In genomic region chr20:36573103-36573797, GRCh38 we compare ENCODE assay signal across 1 cellular context.
TF ChIP-seq lines count a peak whose summit lies in the region.

TGIF2 (plus strand) TSS chr20:36573597; CDS start chr20:36578775, 5,178 bp downstream.

TF ChIP-seq in HepG2, 621 proteins besides CTCF, POLR2A, EP300 and RAD21 (continued from another document and continues in another):
- no peak for TF ChIP-seq ZNF318 (CRISPR knock-in tag; IDR thresholded peaks at IDR 0.05)
- TF ChIP-seq SMAD9 (CRISPR knock-in tag; IDR thresholded peaks at IDR 0.05): peak; percentile 94; the same call in 1 of the 2 replicates
- TF ChIP-seq KLF15 (CRISPR knock-in tag; IDR thresholded peaks at IDR 0.05; ENCODE audit: borderline replicate concordance): peak; percentile 89; the same call in 1 of the 2 replicates
- no peak for TF ChIP-seq ZNF253 (CRISPR knock-in tag; IDR thresholded peaks at IDR 0.05; ENCODE audit: borderline replicate concordance)
- no peak for TF ChIP-seq KAT2B (IDR thresholded peaks at IDR 0.05; ENCODE audit: borderline replicate concordance, low read depth, low read length)
- TF ChIP-seq ZNF569 (CRISPR knock-in tag; IDR thresholded peaks at IDR 0.05; ENCODE audit: borderline replicate concordance): no peak
- TF ChIP-seq E2F1 (CRISPR knock-in tag; IDR thresholded peaks at IDR 0.05): no peak
- peak; percentile 100 for TF ChIP-seq ZNF850 (CRISPR knock-in tag; conservative IDR thresholded peaks at IDR 0.05)
- TF ChIP-seq ZNF235 (CRISPR knock-in tag; IDR thresholded peaks at IDR 0.05; ENCODE audit: borderline replicate concordance): peak; percentile 71; the same call in 1 of the 2 replicates
- TF ChIP-seq ZNF503 (CRISPR knock-in tag; IDR thresholded peaks at IDR 0.05): no peak; the same call in 1 of the 2 replicates
- TF ChIP-seq ZNF24 (IDR thresholded peaks at IDR 0.05): no peak
- no peak; the same call in 1 of the 2 replicates for TF ChIP-seq MZF1 (CRISPR knock-in tag; IDR thresholded peaks at IDR 0.05; ENCODE audit: borderline replicate concordance)
- peak; percentile 80 for TF ChIP-seq ESRRA (CRISPR knock-in tag; IDR thresholded peaks at IDR 0.05; ENCODE audit: low read depth)
- 0 out of 2 replicates have a peak, but pooled peaks have one; percentile 66 for TF ChIP-seq RORA (CRISPR knock-in tag; IDR thresholded peaks at IDR 0.05)
- TF ChIP-seq UBTF (CRISPR knock-in tag; IDR thresholded peaks at IDR 0.05): peak; percentile 91
- TF ChIP-seq U2AF1 (optimal IDR thresholded peaks at IDR 0.05; ENCODE audit: low read depth, low read length): peak; percentile 80
- peak; percentile 77; the same call in 1 of the 2 replicates for TF ChIP-seq NFAT5 (CRISPR knock-in tag; IDR thresholded peaks at IDR 0.05)
- TF ChIP-seq SRY (CRISPR knock-in tag; IDR thresholded peaks at IDR 0.05): peak; percentile 91
- peak; percentile 72; the same call in 1 of the 2 replicates for TF ChIP-seq ZNF878 (CRISPR knock-in tag; IDR thresholded peaks at IDR 0.05)
- TF ChIP-seq ZFX (CRISPR knock-in tag; IDR thresholded peaks at IDR 0.05; ENCODE audit: low read depth): peak; percentile 94
- TF ChIP-seq ZNF501 (CRISPR knock-in tag; IDR thresholded peaks at IDR 0.05): peak; percentile 85
- TF ChIP-seq THYN1 (CRISPR knock-in tag; IDR thresholded peaks at IDR 0.05; ENCODE audit: borderline replicate concordance, low read depth): no peak
- TF ChIP-seq AKNA (CRISPR knock-in tag; IDR thresholded peaks at IDR 0.05; ENCODE audit: borderline replicate concordance): no peak
- TF ChIP-seq NPAS2 (CRISPR knock-in tag; IDR thresholded peaks at IDR 0.05; ENCODE audit: borderline replicate concordance): no peak
- TF ChIP-seq NCOA1 (CRISPR knock-in tag; IDR thresholded peaks at IDR 0.05): no peak
- no peak for TF ChIP-seq FLYWCH1 (CRISPR knock-in tag; IDR thresholded peaks at IDR 0.05)
- no peak for TF ChIP-seq PAF1 (CRISPR knock-in tag; IDR thresholded peaks at IDR 0.05)
- TF ChIP-seq RXRB (CRISPR knock-in tag; IDR thresholded peaks at IDR 0.05; ENCODE audit: borderline replicate concordance): peak; percentile 72
- 0 out of 2 replicates have a peak, but pooled peaks have one; percentile 77 for TF ChIP-seq ZNF614 (CRISPR knock-in tag; IDR thresholded peaks at IDR 0.05; ENCODE audit: borderline replicate concordance)
